ENCODE assay signal across 17 cellular contexts in the genomic region with DNA sequence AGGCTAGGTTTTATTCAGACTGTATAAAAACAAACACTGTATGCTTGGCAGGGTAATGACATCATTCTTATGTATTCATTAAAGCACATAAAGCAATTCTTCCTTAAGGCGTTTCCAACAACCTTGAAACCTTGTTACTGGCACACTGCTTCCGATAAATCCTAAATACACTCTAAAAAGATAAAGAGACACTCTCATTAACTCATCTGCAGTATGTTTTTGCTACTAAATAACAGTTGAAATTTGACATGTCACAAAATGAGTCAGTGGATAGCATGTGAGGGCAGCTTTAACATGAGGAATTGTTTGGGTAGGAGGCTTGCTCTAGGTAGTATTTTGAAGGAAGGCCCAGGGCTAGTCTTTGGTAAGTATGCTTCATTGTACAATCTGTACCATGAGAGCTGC. TPM values are rescaled to one million over a fixed set of nuclear protein-coding genes. Genes with fewer than 3 reads are reported as not detected.
DNase-seq lines count a peak whose midpoint lies in the region; ATAC-seq and TF ChIP-seq lines count a peak whose summit lies in the region.
"Had no signal": no experiment of that assay in that cellular context is flagged by ENCODE, and none has a peak within 500 bp of the region (broad histone marks: within the 10 kb centered on the region; RNA-seq: fewer than 3 reads in every experiment).

No MANE protein-coding gene starts in this region.

- no peaks in the 10 kb centered on the region for H3K9me3 Mint-ChIP-seq in progenitor cell of endocrine pancreas (ENCODE audit: low read depth)
- H3K9me3 Mint-ChIP-seq: dendritic cell treated with granulocyte-macrophage colony-stimulating factor and Interleukin-4, amounts not matched to agents 40 ng/mL and 50 ng/mL, for 4 days had no signal

- H3K4me1 Mint-ChIP-seq in progenitor cell of endocrine pancreas (ENCODE audit: low read depth) = peaks cover 10% of the 10 kb centered on the region

- no peaks in the 10 kb centered on the region for H3K9me3 ChIP-seq in GM23248 (ENCODE audit: low read depth)
- H3K9me3 ChIP-seq: BLaER1 treated with 17β-estradiol and CSF1 and Interleukin-3, amounts not matched to agents 10 nM and 100 nM had no signal

- peaks cover 56% of the 10 kb centered on the region for H3F3A ChIP-seq in GM23248 (ENCODE audit: insufficient read depth)

- DNase-seq in GM23248 (peak; percentile 46), RPMI7951 (ENCODE audit: low read depth) (peak; percentile 17), epithelial cell of esophagus (ENCODE audit: low read depth) (peak; percentile 47), progenitor cell of endocrine pancreas (ENCODE audit: low spot score, unreplicated experiment) (no peak)
- DNase-seq in stimulated activated CD4-positive, alpha-beta T cell treated with anti-CD3 and anti-CD28 coated beads, Interleukin-2, amount 100 ng/mL, for 24 hours = no peak
- DNase-seq: anterior cingulate cortex, left cardiac atrium, NCI-H1105 treated with DMSO at 0.1 percent for 48 hours, Right ventricle myocardium superior, trophoblast cell had no signal

- TF ChIP-seq CTCF in epithelial cell of esophagus (IDR thresholded peaks at IDR 0.05; ENCODE audit: insufficient read depth, low read depth, low read length, missing control alignments) (no peak), progenitor cell of endocrine pancreas (IDR thresholded peaks at IDR 0.05; ENCODE audit: unreplicated experiment) (no peak)

- no peaks in the 10 kb centered on the region for H4K20me1 ChIP-seq in GM23248 (ENCODE audit: insufficient read depth)
- H4K20me1 ChIP-seq: BLaER1 treated with 17β-estradiol and CSF1 and Interleukin-3, amounts not matched to agents 10 nM and 100 nM had no signal

- WGBS in GM23248 (ENCODE audit: low coverage in 1 of 2, low lambda C conversion rate in 2 of 2, missing lambda C conversion rate in 2 of 2), 2 experiments = 90 to 92% methylated on average over 2 of the region's 2 CpGs

- peaks cover 32% of the 10 kb centered on the region for H3K36me3 ChIP-seq in GM23248 (ENCODE audit: low read depth)

- H3K27me3 ChIP-seq in GM23248 (replicated peaks; ENCODE audit: insufficient read depth) = no peaks in the 10 kb centered on the region
- H3K27me3 ChIP-seq: BLaER1 treated with 17β-estradiol and CSF1 and Interleukin-3, amounts not matched to agents 10 nM and 100 nM had no signal

- no peaks in the 10 kb centered on the region for H3K9me2 ChIP-seq in GM23248 (ENCODE audit: insufficient read depth)

- peaks cover 27% of the 10 kb centered on the region for H3K79me2 ChIP-seq in GM23248 (ENCODE audit: insufficient read depth)

- H3K36me3 Mint-ChIP-seq in progenitor cell of endocrine pancreas (ENCODE audit: insufficient read depth) = peaks cover 7% of the 10 kb centered on the region

- H3K4me3 Mint-ChIP-seq in progenitor cell of endocrine pancreas (ENCODE audit: low read depth) = no peak overlapping the region
- H3K4me3 Mint-ChIP-seq: dendritic cell treated with granulocyte-macrophage colony-stimulating factor and Interleukin-4, amounts not matched to agents 40 ng/mL and 50 ng/mL, for 4 days had no signal

- H3K9ac ChIP-seq in GM23248 = no peak overlapping the region
- H3K9ac ChIP-seq: BLaER1 treated with 17β-estradiol and CSF1 and Interleukin-3, amounts not matched to agents 10 nM and 100 nM; KMS-11 had no signal

- peak overlapping the region; percentile 20; the same call in 1 of the 2 replicates for H3K27ac ChIP-seq in GM23248
- H3K27ac ChIP-seq: BLaER1 treated with 17β-estradiol and CSF1 and Interleukin-3, amounts not matched to agents 10 nM and 100 nM; KMS-11 had no signal

- no peaks in the 10 kb centered on the region for H3K27me3 Mint-ChIP-seq in progenitor cell of endocrine pancreas
- H3K27me3 Mint-ChIP-seq: dendritic cell treated with granulocyte-macrophage colony-stimulating factor and Interleukin-4, amounts not matched to agents 40 ng/mL and 50 ng/mL, for 4 days had no signal

- H3K27ac Mint-ChIP-seq in progenitor cell of endocrine pancreas = peak overlapping the region; percentile 35
- H3K27ac Mint-ChIP-seq: dendritic cell treated with granulocyte-macrophage colony-stimulating factor and Interleukin-4, amounts not matched to agents 40 ng/mL and 50 ng/mL, for 4 days had no signal

- no peak for ATAC-seq in HG02970 (IDR thresholded peaks at IDR 0.05; ENCODE audit: low FRiP score, unreplicated experiment)
- ATAC-seq in HG03045 (IDR thresholded peaks at IDR 0.05; ENCODE audit: unreplicated experiment) = no peak
- ATAC-seq: left cardiac atrium had no signal

- H3K4me1 ChIP-seq in GM23248 (ENCODE audit: insufficient read depth) = peaks cover 14% of the 10 kb centered on the region; the same call in 1 of the 2 replicates
- H3K4me1 ChIP-seq: BLaER1 treated with 17β-estradiol and CSF1 and Interleukin-3, amounts not matched to agents 10 nM and 100 nM had no signal

- H3K4me3 ChIP-seq in GM23248 (no peak overlapping the region), epithelial cell of esophagus (ENCODE audit: low read length) (no peak overlapping the region)
- H3K4me3 ChIP-seq: BLaER1 treated with 17β-estradiol and CSF1 and Interleukin-3, amounts not matched to agents 10 nM and 100 nM; skin epidermis had no signal

- in situ Hi-C loops in GM23248 (cut with MboI) = no loop called here

- no peak overlapping the region for H3K4me2 ChIP-seq in GM23248 (ENCODE audit: unreplicated experiment)
- H3K4me2 ChIP-seq: BLaER1 treated with 17β-estradiol and CSF1 and Interleukin-3, amounts not matched to agents 10 nM and 100 nM; KMS-11 had no signal

- H2AFZ ChIP-seq in GM23248 = no peak overlapping the region

RNA-seq across cellular contexts. Expression of a gene that starts 13.7 kb away (rescaled TPM):
- 174 and 201 TPM in 2 replicates for total RNA-seq in GM23248 (2014; rRNA removed; shearing (Covaris generic))
- 235 and 236 TPM in 2 replicates for polyA plus RNA-seq in GM23248 (2016; fragmentation: Nextera tagmentation; extraction: Ambion mirVana)
- 53.9 and 61.4 TPM in 2 replicates for total RNA-seq in RPMI7951 (2014; rRNA removed; shearing (Covaris generic))
- total RNA-seq in progenitor cell of endocrine pancreas = 44.7 and 46.8 TPM in 2 replicates

RNA-seq across cellular contexts. Expression of a gene that starts 13.9 kb away (rescaled TPM):
- 0.65 and 1.0 TPM in 2 replicates for total RNA-seq in GM23248 (2014; rRNA removed; shearing (Covaris generic))
- 0.25 and 0.34 TPM in 2 replicates for polyA plus RNA-seq in GM23248 (2016; fragmentation: Nextera tagmentation; extraction: Ambion mirVana)
- under 0.01 and 0.12 TPM in 2 replicates for total RNA-seq in RPMI7951 (2014; rRNA removed; shearing (Covaris generic))
- total RNA-seq in progenitor cell of endocrine pancreas = 21.2 and 24.3 TPM in 2 replicates
- total RNA-seq: T-helper 2 cell treated with Interferon-gamma antibody and Interleukin-4, amounts not matched to agents 100 ng/mL and 5 ng/mL, for 36 hours had no signal

Comparison
In these comparisons a context has a peak if more than half of its experiments do, and no peak if none do; other contexts are left out.
1. DNase-seq: peak in GM23248 (single experiment), RPMI7951 (single experiment) and epithelial cell of esophagus (single experiment); none in progenitor cell of endocrine pancreas (single experiment) and stimulated activated CD4-positive, alpha-beta T cell treated with anti-CD3 and anti-CD28 coated beads, Interleukin-2, amount 100 ng/mL, for 24 hours (0 of 2).
2. RNA of a gene that starts 13.9 kb away (total RNA-seq): 21.2 to 24.3 TPM in progenitor cell of endocrine pancreas; 0.65 to 1.0 TPM in GM23248 and under 0.01 to 0.12 TPM in RPMI7951; every median in the first group is over 10 times any median in the second.